In the genomic region with DNA sequence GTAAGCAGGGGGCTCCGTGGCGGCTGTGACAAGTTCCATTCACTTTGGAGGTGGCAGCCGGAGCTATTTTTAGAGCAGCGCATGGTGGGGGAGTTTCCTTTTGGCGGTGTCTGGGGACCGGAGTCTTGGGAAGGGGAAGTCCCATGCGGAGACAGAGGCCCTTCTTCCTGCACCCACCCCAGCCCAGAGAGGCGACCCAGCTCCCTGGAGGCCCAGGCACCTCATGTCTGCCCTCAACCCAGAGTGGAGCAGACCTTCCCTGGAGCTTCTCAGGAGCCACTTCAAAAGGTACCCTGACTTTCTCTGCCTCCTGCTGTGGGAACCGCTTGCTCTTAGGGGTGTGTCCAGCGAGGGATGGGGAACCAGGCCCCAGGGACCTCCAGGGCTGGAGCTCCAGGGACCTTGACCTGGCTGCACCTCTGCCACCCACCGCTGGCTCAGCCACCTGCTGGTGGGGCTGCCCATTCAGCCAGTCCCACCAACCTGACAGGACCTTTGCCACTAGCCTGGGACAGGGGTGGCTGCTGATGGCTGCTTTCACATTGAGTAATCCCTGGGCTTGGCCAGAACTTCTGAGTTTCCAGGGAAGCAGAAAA, we compare ENCODE assay signal across 8 cellular contexts. TPM values are rescaled to one million over a fixed set of nuclear protein-coding genes. Genes with fewer than 3 reads are reported as not detected.
DNase-seq lines count a peak whose midpoint lies in the region; ATAC-seq, FAIRE-seq and TF ChIP-seq lines count a peak whose summit lies in the region.

No MANE protein-coding gene starts in this region.

- H3K36me3 Mint-ChIP-seq in progenitor cell of endocrine pancreas (ENCODE audit: insufficient read depth) = no peaks in the 10 kb centered on the region

- no peaks in the 10 kb centered on the region for H3K4me1 Mint-ChIP-seq in progenitor cell of endocrine pancreas (ENCODE audit: low read depth)

- ATAC-seq in GM18519 (IDR thresholded peaks at IDR 0.05; ENCODE audit: low FRiP score, unreplicated experiment) = no peak

- H3K4me3 ChIP-seq in GM12875 (ENCODE audit: low read depth, low read length) (peak overlapping the region; percentile 36), HEK293 (ENCODE audit: low read depth, low read length) (no peak overlapping the region), epithelial cell of esophagus (ENCODE audit: low read length) (no peak overlapping the region)

- no peak for FAIRE-seq in RCC 7860 (lab: Jason Lieb, UNC)

- H3K4me3 Mint-ChIP-seq in progenitor cell of endocrine pancreas (ENCODE audit: low read depth) = no peak overlapping the region

- H3K27ac ChIP-seq in HEK293 (ENCODE audit: extremely low read depth, low read depth, low read length) = no peak overlapping the region

- CTCF ChIA-PET in HEK293 (lab: Yijun Ruan, JAX) = no interaction called here

- no peaks in the 10 kb centered on the region for H3K4me1 ChIP-seq in HEK293 (ENCODE audit: control insufficient read depth, insufficient read depth, low read length)

- no peak overlapping the region for H3K27ac Mint-ChIP-seq in progenitor cell of endocrine pancreas

- H3K9me3 Mint-ChIP-seq in progenitor cell of endocrine pancreas (ENCODE audit: low read depth) = no peaks in the 10 kb centered on the region

- no peaks in the 10 kb centered on the region for H3K27me3 Mint-ChIP-seq in progenitor cell of endocrine pancreas

- POLR2A ChIA-PET in HEK293 (lab: Yijun Ruan, JAX) = no interaction called here

- peaks cover 0 to 4% of the 10 kb centered on the region in 2 experiments; a peak in 1 of 3 replicates for H3K36me3 ChIP-seq in HEK293 (ENCODE audit: control insufficient read depth in 2 of 2, insufficient read depth in 1 of 2, low read length in 2 of 2)

- no peaks in the 10 kb centered on the region for H3K9me3 ChIP-seq in HEK293 (ENCODE audit: control insufficient read depth, insufficient read depth, low read depth, low read length)

- TF ChIP-seq CTCF in GM12875 (IDR thresholded peaks at IDR 0.05; ENCODE audit: borderline replicate concordance, insufficient read depth, low read depth, low read length) = 0 out of 2 replicates have a peak, but pooled peaks have one; percentile 14
- TF ChIP-seq CTCF in HEK293 (tag by site-specific recombination; IDR thresholded peaks at IDR 0.05) = no peak
- peak; percentile 2 for TF ChIP-seq CTCF in epithelial cell of esophagus (IDR thresholded peaks at IDR 0.05; ENCODE audit: insufficient read depth, low read depth, low read length, missing control alignments)
- TF ChIP-seq CTCF in progenitor cell of endocrine pancreas (IDR thresholded peaks at IDR 0.05; ENCODE audit: unreplicated experiment) = no peak

- DNase-seq in RCC 7860 (ENCODE audit: low spot score) = peak; percentile 7
- no peak for DNase-seq in epithelial cell of esophagus (ENCODE audit: low read depth)
- peak; percentile 55 for DNase-seq in stimulated activated CD4-positive, alpha-beta T cell treated with anti-CD3 and anti-CD28 coated beads, Interleukin-4, amount 100 ng/mL, for 24 hours
- no peak for DNase-seq in globus pallidus (ENCODE audit: low spot score)
- no peak for DNase-seq in progenitor cell of endocrine pancreas (ENCODE audit: low spot score, unreplicated experiment)

TF ChIP-seq in HEK293, 187 proteins besides CTCF, POLR2A, EP300 and RAD21:
- peak; percentile 26 for TF ChIP-seq ZIC2 (tag by site-specific recombination; IDR thresholded peaks at IDR 0.05)
- TF ChIP-seq ZXDB (tag by site-specific recombination; IDR thresholded peaks at IDR 0.05) = no peak
- no peak for TF ChIP-seq ZNF354C (tag by site-specific recombination; IDR thresholded peaks at IDR 0.05; ENCODE audit: borderline replicate concordance, low read depth)

RNA-seq across cellular contexts. Expression of gene NEK6, which starts 34.1 kb away (rescaled TPM):
- total RNA-seq in progenitor cell of endocrine pancreas = 23.9 and 24.4 TPM in 2 replicates

Comparison
In these comparisons a context has a peak if more than half of its experiments do, and no peak if none do; other contexts are left out.
1. CTCF ChIP-seq: peak in GM12875 (single experiment) and epithelial cell of esophagus (single experiment); none in HEK293 (single experiment) and progenitor cell of endocrine pancreas (single experiment).
2. DNase-seq: peak in RCC 7860 (single experiment) and stimulated activated CD4-positive, alpha-beta T cell treated with anti-CD3 and anti-CD28 coated beads, Interleukin-4, amount 100 ng/mL, for 24 hours (single experiment); none in epithelial cell of esophagus (single experiment), globus pallidus (single experiment) and progenitor cell of endocrine pancreas (single experiment).